Comparison of ENCODE assay signal across 1 cellular context in the genomic region with DNA sequence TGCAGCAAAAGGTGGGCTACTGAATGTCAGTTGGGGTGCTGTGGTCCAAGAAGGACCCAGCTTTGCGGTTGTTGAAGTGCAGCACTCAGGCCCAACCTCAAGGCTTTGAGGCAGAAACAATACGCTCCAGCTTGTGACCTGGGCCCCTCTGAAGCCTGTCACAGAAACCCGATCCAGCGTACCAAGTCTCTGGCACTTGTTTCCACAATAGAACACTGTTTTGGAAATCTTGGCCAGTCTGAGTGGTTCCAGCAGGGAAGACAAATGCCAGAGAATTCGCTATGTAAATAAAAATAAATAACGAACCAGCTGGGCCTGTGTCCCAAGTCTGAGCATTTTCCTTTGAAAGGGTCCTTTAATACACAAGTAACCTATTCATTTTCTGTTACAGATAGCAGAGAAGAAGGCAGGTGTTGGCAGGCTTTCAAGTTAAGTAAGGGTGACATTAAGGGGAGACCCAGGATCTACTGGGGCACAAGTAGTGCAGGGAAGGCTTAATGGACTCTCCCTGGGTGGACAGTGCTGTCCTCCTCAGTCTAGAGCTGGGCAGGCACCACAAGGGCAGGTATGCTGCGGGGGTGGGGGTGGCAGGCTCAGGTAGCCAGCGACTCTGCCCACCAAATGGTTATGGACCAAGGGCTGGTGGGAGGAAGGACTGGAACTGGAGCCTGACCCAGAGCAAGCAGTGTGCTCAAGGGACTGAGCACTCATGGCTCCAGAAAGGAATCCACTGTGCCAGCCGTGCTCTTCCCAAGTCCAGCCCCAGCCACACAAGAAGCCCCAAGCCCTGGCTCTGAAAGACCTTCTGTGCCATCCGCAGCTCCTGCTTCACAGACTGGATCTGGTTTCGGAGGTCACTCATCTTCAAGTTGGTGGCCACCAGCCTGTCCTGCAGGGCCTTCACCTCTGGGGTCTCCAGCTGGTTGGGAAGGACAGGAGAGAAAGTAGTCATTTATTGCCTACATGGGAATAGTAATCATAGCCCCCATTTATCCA.
TF ChIP-seq lines count a peak whose summit lies in the region.

No MANE protein-coding gene starts in this region.

TF ChIP-seq in IMR-90, 13 proteins besides CTCF, POLR2A, EP300 and RAD21:
- TF ChIP-seq FOS (IDR thresholded peaks at IDR 0.05; ENCODE audit: low read depth, low read length): no peak
- TF ChIP-seq, protein P1, sequence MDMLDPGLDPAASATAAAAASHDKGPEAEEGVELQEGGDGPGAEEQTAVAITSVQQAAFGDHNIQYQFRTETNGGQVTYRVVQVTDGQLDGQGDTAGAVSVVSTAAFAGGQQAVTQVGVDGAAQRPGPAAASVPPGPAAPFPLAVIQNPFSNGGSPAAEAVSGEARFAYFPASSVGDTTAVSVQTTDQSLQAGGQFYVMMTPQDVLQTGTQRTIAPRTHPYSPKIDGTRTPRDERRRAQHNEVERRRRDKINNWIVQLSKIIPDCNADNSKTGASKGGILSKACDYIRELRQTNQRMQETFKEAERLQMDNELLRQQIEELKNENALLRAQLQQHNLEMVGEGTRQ (IDR thresholded peaks at IDR 0.05; ENCODE audit: low read depth, low read length): no peak
- no peak for TF ChIP-seq CHD1 (IDR thresholded peaks at IDR 0.05; ENCODE audit: low read depth, low read length)
- TF ChIP-seq ELK1 (IDR thresholded peaks at IDR 0.05; ENCODE audit: borderline replicate concordance, low read depth, low read length): no peak
- TF ChIP-seq MXI1 (IDR thresholded peaks at IDR 0.05; ENCODE audit: borderline replicate concordance, low read depth, low read length): no peak
- TF ChIP-seq SMC3 (IDR thresholded peaks at IDR 0.05; ENCODE audit: low read depth, low read length): no peak
- no peak for TF ChIP-seq CEBPB (IDR thresholded peaks at IDR 0.05; ENCODE audit: low read depth, low read length)
- no peak for TF ChIP-seq RFX5 (IDR thresholded peaks at IDR 0.05; ENCODE audit: low read depth, low read length)
- no peak for TF ChIP-seq NFE2L2 (IDR thresholded peaks at IDR 0.05; ENCODE audit: low read depth, low read length)
- no peak for TF ChIP-seq MAZ (IDR thresholded peaks at IDR 0.05; ENCODE audit: borderline replicate concordance, low read depth, low read length)
- no peak for TF ChIP-seq RCOR1 (IDR thresholded peaks at IDR 0.05; ENCODE audit: insufficient replicate concordance, low read length)
- no peak for TF ChIP-seq MAFK (IDR thresholded peaks at IDR 0.05; ENCODE audit: low read depth, low read length)
- TF ChIP-seq BHLHE40 (IDR thresholded peaks at IDR 0.05; ENCODE audit: low read depth, low read length): no peak
